17 cellular contexts compared by ENCODE assay signal in genomic region chr2:179862898-179863458, GRCh38. TPM values are rescaled to one million over a fixed set of nuclear protein-coding genes. Genes with fewer than 3 reads are reported as not detected.
DNase-seq lines count a peak whose midpoint lies in the region; ATAC-seq and TF ChIP-seq lines count a peak whose summit lies in the region.
"Had no signal": no experiment of that assay in that cellular context is flagged by ENCODE, and none has a peak within 500 bp of the region (broad histone marks: within the 10 kb centered on the region; RNA-seq: fewer than 3 reads in every experiment).

No MANE protein-coding gene starts in this region.

- H3K9me3 ChIP-seq in DOHH2 (ENCODE audit: control insufficient read depth, insufficient read depth, low read length) (no peaks in the 10 kb centered on the region), SU-DHL-6 (ENCODE audit: insufficient read depth, low read length) (no peaks in the 10 kb centered on the region), psoas muscle (no peaks in the 10 kb centered on the region)
- H3K9me3 ChIP-seq: A549, Caco-2 had no signal

- H3K36me3 ChIP-seq in DOHH2 (ENCODE audit: control insufficient read depth, low read length) (peaks cover 8% of the 10 kb centered on the region; the same call in 1 of the 2 replicates), SU-DHL-6 (ENCODE audit: low read length) (no peaks in the 10 kb centered on the region), psoas muscle (ENCODE audit: insufficient read depth in 1 of 2, low read depth in 1 of 2) (no peaks in the 10 kb centered on the region)

- peaks cover 8% of the 10 kb centered on the region for H3K27me3 ChIP-seq in DOHH2 (ENCODE audit: control insufficient read depth, low read length)
- no peaks in the 10 kb centered on the region for H3K27me3 ChIP-seq in SU-DHL-6 (ENCODE audit: low read length)
- peaks cover 0 to 3% (median 0%) of the 10 kb centered on the region in 3 donors for H3K27me3 ChIP-seq in psoas muscle (ENCODE audit: insufficient read depth in 3 of 3, low read length in 2 of 3)

- H3K4me2 ChIP-seq in DOHH2 (ENCODE audit: low read length): peak overlapping the region; percentile 77
- peak overlapping the region; percentile 92 for H3K4me2 ChIP-seq in SU-DHL-6 (ENCODE audit: low read depth, low read length, poor library complexity, severe bottlenecking)
- H3K4me2 ChIP-seq: A549, PC-9 had no signal

- 0 out of 2 replicates have a peak overlapping the region, but pooled peaks have one; percentile 73 for H3K9ac ChIP-seq in SU-DHL-6 (ENCODE audit: low read length)

- H2AFZ ChIP-seq in SU-DHL-6 (ENCODE audit: low read depth, low read length, severe bottlenecking): no peak overlapping the region
- H2AFZ ChIP-seq: PC-9 had no signal

- H3K9me2 ChIP-seq in DOHH2 (replicated peaks; ENCODE audit: control insufficient read depth, low read length): no peaks in the 10 kb centered on the region
- no peaks in the 10 kb centered on the region for H3K9me2 ChIP-seq in SU-DHL-6 (replicated peaks; ENCODE audit: insufficient read depth, low read length)

- peak; percentile 62 for DNase-seq in epithelial cell of esophagus (ENCODE audit: low read depth)
- DNase-seq in psoas muscle: no peak
- no peak for DNase-seq in SIG-M5 treated with dmso at 0.1 percent for 504 hours (lab: John Stamatoyannopoulos, UW; ENCODE audit: unreplicated experiment)
- no peak for DNase-seq in MV-4-11 (lab: John Stamatoyannopoulos, UW)
- DNase-seq in activated T-cell treated with anti-CD3 and anti-CD28 coated beads, Interleukin-2, amount 50 U/mL, for 1 hour: no peak
- DNase-seq: Caco-2, NCI-H1048, NCI-H226, NCI-H526, PC-9 had no signal

- H4K20me1 ChIP-seq in DOHH2 (ENCODE audit: control insufficient read depth, insufficient read depth, low read depth, low read length): no peaks in the 10 kb centered on the region
- no peaks in the 10 kb centered on the region for H4K20me1 ChIP-seq in SU-DHL-6 (ENCODE audit: low read depth, low read length)

- ATAC-seq in psoas muscle (peak; percentile 20 to 79 (median 66)), HG03520 (IDR thresholded peaks at IDR 0.05; ENCODE audit: unreplicated experiment) (no peak)
- ATAC-seq: A549, GM12878 had no signal

- H3K27ac ChIP-seq in DOHH2 (ENCODE audit: low read depth, low read length) (peak overlapping the region; percentile 54), SU-DHL-6 (ENCODE audit: low read depth, low read length) (no peak overlapping the region), psoas muscle (peak overlapping the region; percentile 80)
- H3K27ac ChIP-seq: A549, C4-2B, HL-60, PC-9 had no signal

- H3F3A ChIP-seq in DOHH2 (ENCODE audit: control insufficient read depth, insufficient read depth): peaks cover 3% of the 10 kb centered on the region; the same call in 1 of the 2 replicates
- peaks cover 28% of the 10 kb centered on the region for H3F3A ChIP-seq in SU-DHL-6 (ENCODE audit: insufficient read depth)

- H3K79me2 ChIP-seq in DOHH2 (ENCODE audit: control insufficient read depth, low read length) (peaks cover 36% of the 10 kb centered on the region), SU-DHL-6 (ENCODE audit: insufficient read depth, low read length) (peaks cover 30% of the 10 kb centered on the region)

- peaks cover 80% of the 10 kb centered on the region for H3K4me1 ChIP-seq in DOHH2 (ENCODE audit: control insufficient read depth, low read length)
- H3K4me1 ChIP-seq in psoas muscle: peaks cover 15% of the 10 kb centered on the region
- H3K4me1 ChIP-seq: Caco-2 had no signal

- TF ChIP-seq CTCF in DOHH2 (IDR thresholded peaks at IDR 0.05; ENCODE audit: low read depth, low read length, poor library complexity, severe bottlenecking): no peak
- no peak for TF ChIP-seq CTCF in SU-DHL-6 (IDR thresholded peaks at IDR 0.05; ENCODE audit: insufficient read depth, low read length, poor library complexity, severe bottlenecking)
- no peak for TF ChIP-seq CTCF in epithelial cell of esophagus (IDR thresholded peaks at IDR 0.05; ENCODE audit: insufficient read depth, low read depth, low read length, missing control alignments)
- no peak for TF ChIP-seq CTCF in psoas muscle (IDR thresholded peaks at IDR 0.05)

- intact Hi-C loops in psoas muscle (cut with DNase I): loop anchor here in 1 of 2 donors (5.0 kb wide), 1 partner anchor 74 kb away; no protein-coding TSS in a partner anchor

- H3K4me3 ChIP-seq in DOHH2 (ENCODE audit: low read length) (peak overlapping the region; percentile 81), SU-DHL-6 (ENCODE audit: insufficient read depth, low read length, poor library complexity, severe bottlenecking) (no peak overlapping the region), epithelial cell of esophagus (ENCODE audit: low read length) (no peak overlapping the region), psoas muscle (no peak overlapping the region)
- H3K4me3 ChIP-seq: A549, GM12878, PC-9 had no signal

- WGBS in psoas muscle, 3 donors: 35 to 47% (median 39%) methylated on average over 6 of the region's 6 CpGs

RNA-seq across cellular contexts. Expression of gene ZNF385B, which starts 1.6 kb away (rescaled TPM):
- 10 to 100 TPM; 13.6 to 42.9 (median 19.8) TPM for total RNA-seq in psoas muscle
- polyA plus RNA-seq in psoas muscle: 10 to 100 TPM in 1 of 3 donors, 1 to 10 TPM in 2; 8.8 to 24.9 (median 9.2) TPM
- total RNA-seq: GM12878 had no signal
- polyA plus RNA-seq: A549, GM12878 had no signal
